9 cellular contexts compared by ENCODE assay signal in the genomic region with DNA sequence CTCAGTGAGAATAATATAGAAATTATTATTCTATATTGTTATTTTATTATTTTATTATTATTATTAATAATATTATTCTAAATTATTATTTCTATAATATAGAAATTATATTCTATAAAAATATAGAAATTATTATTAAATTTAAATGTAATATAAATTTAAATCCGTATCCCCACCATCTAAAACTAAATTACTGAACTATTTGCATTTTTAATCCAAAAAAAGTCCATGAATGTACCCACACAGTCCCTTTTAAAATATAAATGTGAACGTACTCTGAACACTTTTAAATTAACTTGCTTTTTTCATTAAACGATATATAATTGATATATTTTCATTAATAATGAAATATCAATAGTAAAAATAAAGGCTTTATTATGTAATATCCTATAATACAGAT.
"Had no signal": no experiment of that assay in that cellular context is flagged by ENCODE, and none has a peak within 500 bp of the region (broad histone marks: within the 10 kb centered on the region; RNA-seq: fewer than 3 reads in every experiment).

No MANE protein-coding gene starts in this region.

- FAIRE-seq: HTR-8/SVneo, K562 had no signal

- H3K36me3 ChIP-seq: HAP-1 had no signal

- H3K9me3 ChIP-seq: HAP-1 had no signal

- H3K4me3 ChIP-seq: GM23248, HAP-1, K562 had no signal

- H3K4me3 Mint-ChIP-seq: HFFc6 had no signal

- DNase-seq: GM23248, GOT3, H7, HFFc6, IMR-90 had no signal

- ATAC-seq: HCT116, K562 had no signal

- H3K9me3 Mint-ChIP-seq: HFFc6 had no signal

- H3K27ac ChIP-seq: GM23248 had no signal

- H3K27ac Mint-ChIP-seq: HFFc6 had no signal

- H3K4me1 ChIP-seq: HAP-1 had no signal
